ENCODE assay signal across 2 cellular contexts in genomic region chr1:211586538-211586937, GRCh38.
TF ChIP-seq lines count a peak whose summit lies in the region.

No MANE protein-coding gene starts in this region.

TF ChIP-seq in GM23338, 12 proteins besides CTCF, POLR2A, EP300 and RAD21 (continued from another document):
- TF ChIP-seq REST (IDR thresholded peaks at IDR 0.05; ENCODE audit: unreplicated experiment) (no peak), EZH2 (IDR thresholded peaks at IDR 0.05; ENCODE audit: low read depth, unreplicated experiment) (no peak), ZNF114 (CRISPR knock-in tag; IDR thresholded peaks at IDR 0.05) (no peak), JUNB (IDR thresholded peaks at IDR 0.05; ENCODE audit: unreplicated experiment) (no peak)
- TF ChIP-seq, protein P1, sequence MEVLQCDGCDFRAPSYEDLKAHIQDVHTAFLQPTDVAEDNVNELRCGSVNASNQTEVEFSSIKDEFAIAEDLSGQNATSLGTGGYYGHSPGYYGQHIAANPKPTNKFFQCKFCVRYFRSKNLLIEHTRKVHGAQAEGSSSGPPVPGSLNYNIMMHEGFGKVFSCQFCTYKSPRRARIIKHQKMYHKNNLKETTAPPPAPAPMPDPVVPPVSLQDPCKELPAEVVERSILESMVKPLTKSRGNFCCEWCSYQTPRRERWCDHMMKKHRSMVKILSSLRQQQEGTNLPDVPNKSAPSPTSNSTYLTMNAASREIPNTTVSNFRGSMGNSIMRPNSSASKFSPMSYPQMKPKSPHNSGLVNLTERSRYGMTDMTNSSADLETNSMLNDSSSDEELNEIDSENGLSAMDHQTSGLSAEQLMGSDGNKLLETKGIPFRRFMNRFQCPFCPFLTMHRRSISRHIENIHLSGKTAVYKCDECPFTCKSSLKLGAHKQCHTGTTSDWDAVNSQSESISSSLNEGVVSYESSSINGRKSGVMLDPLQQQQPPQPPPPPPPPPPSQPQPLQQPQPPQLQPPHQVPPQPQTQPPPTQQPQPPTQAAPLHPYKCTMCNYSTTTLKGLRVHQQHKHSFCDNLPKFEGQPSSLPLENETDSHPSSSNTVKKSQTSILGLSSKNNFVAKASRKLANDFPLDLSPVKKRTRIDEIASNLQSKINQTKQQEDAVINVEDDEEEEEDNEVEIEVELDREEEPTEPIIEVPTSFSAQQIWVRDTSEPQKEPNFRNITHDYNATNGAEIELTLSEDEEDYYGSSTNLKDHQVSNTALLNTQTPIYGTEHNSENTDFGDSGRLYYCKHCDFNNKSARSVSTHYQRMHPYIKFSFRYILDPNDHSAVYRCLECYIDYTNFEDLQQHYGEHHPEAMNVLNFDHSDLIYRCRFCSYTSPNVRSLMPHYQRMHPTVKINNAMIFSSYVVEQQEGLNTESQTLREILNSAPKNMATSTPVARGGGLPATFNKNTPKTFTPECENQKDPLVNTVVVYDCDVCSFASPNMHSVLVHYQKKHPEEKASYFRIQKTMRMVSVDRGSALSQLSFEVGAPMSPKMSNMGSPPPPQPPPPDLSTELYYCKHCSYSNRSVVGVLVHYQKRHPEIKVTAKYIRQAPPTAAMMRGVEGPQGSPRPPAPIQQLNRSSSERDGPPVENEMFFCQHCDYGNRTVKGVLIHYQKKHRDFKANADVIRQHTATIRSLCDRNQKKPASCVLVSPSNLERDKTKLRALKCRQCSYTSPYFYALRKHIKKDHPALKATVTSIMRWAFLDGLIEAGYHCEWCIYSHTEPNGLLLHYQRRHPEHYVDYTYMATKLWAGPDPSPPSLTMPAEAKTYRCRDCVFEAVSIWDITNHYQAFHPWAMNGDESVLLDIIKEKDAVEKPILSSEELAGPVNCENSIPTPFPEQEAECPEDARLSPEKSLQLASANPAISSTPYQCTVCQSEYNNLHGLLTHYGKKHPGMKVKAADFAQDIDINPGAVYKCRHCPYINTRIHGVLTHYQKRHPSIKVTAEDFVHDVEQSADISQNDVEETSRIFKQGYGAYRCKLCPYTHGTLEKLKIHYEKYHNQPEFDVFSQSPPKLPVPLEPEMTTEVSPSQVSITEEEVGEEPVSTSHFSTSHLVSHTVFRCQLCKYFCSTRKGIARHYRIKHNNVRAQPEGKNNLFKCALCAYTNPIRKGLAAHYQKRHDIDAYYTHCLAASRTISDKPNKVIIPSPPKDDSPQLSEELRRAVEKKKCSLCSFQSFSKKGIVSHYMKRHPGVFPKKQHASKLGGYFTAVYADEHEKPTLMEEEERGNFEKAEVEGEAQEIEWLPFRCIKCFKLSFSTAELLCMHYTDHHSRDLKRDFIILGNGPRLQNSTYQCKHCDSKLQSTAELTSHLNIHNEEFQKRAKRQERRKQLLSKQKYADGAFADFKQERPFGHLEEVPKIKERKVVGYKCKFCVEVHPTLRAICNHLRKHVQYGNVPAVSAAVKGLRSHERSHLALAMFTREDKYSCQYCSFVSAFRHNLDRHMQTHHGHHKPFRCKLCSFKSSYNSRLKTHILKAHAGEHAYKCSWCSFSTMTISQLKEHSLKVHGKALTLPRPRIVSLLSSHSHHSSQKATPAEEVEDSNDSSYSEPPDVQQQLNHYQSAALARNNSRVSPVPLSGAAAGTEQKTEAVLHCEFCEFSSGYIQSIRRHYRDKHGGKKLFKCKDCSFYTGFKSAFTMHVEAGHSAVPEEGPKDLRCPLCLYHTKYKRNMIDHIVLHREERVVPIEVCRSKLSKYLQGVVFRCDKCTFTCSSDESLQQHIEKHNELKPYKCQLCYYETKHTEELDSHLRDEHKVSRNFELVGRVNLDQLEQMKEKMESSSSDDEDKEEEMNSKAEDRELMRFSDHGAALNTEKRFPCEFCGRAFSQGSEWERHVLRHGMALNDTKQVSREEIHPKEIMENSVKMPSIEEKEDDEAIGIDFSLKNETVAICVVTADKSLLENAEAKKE (CRISPR knock-in tag; IDR thresholded peaks at IDR 0.05), result no peak
- TF ChIP-seq, protein P2, sequence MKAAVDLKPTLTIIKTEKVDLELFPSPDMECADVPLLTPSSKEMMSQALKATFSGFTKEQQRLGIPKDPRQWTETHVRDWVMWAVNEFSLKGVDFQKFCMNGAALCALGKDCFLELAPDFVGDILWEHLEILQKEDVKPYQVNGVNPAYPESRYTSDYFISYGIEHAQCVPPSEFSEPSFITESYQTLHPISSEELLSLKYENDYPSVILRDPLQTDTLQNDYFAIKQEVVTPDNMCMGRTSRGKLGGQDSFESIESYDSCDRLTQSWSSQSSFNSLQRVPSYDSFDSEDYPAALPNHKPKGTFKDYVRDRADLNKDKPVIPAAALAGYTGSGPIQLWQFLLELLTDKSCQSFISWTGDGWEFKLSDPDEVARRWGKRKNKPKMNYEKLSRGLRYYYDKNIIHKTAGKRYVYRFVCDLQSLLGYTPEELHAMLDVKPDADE (IDR thresholded peaks at IDR 0.05), result no peak

TF ChIP-seq in GM12878, 131 proteins besides CTCF, POLR2A, EP300 and RAD21 (continued from another document):
- TF ChIP-seq, protein P3, sequence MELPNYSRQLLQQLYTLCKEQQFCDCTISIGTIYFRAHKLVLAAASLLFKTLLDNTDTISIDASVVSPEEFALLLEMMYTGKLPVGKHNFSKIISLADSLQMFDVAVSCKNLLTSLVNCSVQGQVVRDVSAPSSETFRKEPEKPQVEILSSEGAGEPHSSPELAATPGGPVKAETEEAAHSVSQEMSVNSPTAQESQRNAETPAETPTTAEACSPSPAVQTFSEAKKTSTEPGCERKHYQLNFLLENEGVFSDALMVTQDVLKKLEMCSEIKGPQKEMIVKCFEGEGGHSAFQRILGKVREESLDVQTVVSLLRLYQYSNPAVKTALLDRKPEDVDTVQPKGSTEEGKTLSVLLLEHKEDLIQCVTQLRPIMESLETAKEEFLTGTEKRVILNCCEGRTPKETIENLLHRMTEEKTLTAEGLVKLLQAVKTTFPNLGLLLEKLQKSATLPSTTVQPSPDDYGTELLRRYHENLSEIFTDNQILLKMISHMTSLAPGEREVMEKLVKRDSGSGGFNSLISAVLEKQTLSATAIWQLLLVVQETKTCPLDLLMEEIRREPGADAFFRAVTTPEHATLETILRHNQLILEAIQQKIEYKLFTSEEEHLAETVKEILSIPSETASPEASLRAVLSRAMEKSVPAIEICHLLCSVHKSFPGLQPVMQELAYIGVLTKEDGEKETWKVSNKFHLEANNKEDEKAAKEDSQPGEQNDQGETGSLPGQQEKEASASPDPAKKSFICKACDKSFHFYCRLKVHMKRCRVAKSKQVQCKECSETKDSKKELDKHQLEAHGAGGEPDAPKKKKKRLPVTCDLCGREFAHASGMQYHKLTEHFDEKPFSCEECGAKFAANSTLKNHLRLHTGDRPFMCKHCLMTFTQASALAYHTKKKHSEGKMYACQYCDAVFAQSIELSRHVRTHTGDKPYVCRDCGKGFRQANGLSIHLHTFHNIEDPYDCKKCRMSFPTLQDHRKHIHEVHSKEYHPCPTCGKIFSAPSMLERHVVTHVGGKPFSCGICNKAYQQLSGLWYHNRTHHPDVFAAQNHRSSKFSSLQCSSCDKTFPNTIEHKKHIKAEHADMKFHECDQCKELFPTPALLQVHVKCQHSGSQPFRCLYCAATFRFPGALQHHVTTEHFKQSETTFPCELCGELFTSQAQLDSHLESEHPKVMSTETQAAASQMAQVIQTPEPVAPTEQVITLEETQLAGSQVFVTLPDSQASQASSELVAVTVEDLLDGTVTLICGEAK (IDR thresholded peaks at IDR 0.05; ENCODE audit: borderline replicate concordance), result no peak
- TF ChIP-seq NRF1 (conservative IDR thresholded peaks at IDR 0.05; ENCODE audit: low read depth, low read length) (no peak), ASH2L (IDR thresholded peaks at IDR 0.05; ENCODE audit: borderline replicate concordance, low read depth) (no peak), YBX1 (IDR thresholded peaks at IDR 0.05) (no peak), HDGF (IDR thresholded peaks at IDR 0.05) (no peak), JUNB (IDR thresholded peaks at IDR 0.05) (no peak), SPI1 (IDR thresholded peaks at IDR 0.05; ENCODE audit: borderline replicate concordance, insufficient read depth, low read depth, low read length) (peak; percentile 45; the same call in 1 of the 2 replicates)
